ENCODE assay signal across 20 cellular contexts in the genomic region with DNA sequence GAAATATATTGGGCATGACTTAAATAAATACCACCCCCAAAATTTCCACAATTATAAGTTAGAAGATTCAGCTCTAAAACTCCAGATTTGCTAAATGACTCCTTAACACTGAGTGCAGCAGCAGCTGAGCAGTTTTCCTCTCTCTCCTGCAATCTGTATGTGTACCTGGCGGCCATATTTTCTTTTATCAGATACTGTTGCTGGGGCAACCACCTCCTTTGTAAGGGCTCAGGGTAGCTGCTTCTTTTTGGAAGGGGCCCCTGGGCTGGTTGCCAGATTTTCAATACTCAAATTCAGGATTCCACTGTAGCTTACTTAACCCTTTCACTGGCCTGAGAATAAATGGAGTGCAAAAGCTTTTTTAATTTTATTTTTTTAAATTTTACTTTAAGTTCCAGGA.
DNase-seq lines count a peak whose midpoint lies in the region; TF ChIP-seq lines count a peak whose summit lies in the region.
"Had no signal": no experiment of that assay in that cellular context is flagged by ENCODE, and none has a peak within 500 bp of the region (broad histone marks: within the 10 kb centered on the region; RNA-seq: fewer than 3 reads in every experiment).

No MANE protein-coding gene starts in this region.

- H4K20me1 ChIP-seq in neural cell (ENCODE audit: insufficient read depth), result no peaks in the 10 kb centered on the region

- no peak for TF ChIP-seq CTCF in neural cell (IDR thresholded peaks at IDR 0.05; ENCODE audit: poor library complexity, severe bottlenecking)

- DNase-seq in NCI-H1092 treated with DMSO at 0.1 percent for 48 hours (lab: John Stamatoyannopoulos, UW) (peak; percentile 91), NCI-H2081 treated with DMSO at 0.1 percent for 48 hours (lab: John Stamatoyannopoulos, UW) (peak; percentile 39), NCI-H774 (lab: John Stamatoyannopoulos, UW) (peak; percentile 53), NCI-H226 (no peak)
- DNase-seq in stimulated activated naive CD4-positive, alpha-beta T cell treated with Interleukin-2 at 50 U/mL for 16 hours (lab: John Stamatoyannopoulos, UW), result no peak
- DNase-seq in activated CD4-positive, CD25-positive, alpha-beta regulatory T cell (lab: John Stamatoyannopoulos, UW), result no peak
- DNase-seq: activated CD4-positive, alpha-beta T cell treated with anti-CD3 and anti-CD28 coated beads for 4 hours; activated CD8-positive, alpha-beta memory T cell treated with anti-CD3 and anti-CD28 coated beads, Interleukin-2, amount 10 ng/mL, durations not matched to agents 7 days and 5 days; activated naive CD8-positive, alpha-beta T cell treated with anti-CD3 and anti-CD28 coated beads for 36 hours; body of pancreas; CD4-positive, alpha-beta memory T cell; glutamatergic neuron; H9; KBM-7; left colon; naive thymus-derived CD8-positive, alpha-beta T cell; posterior cingulate gyrus; T-cell had no signal

- no peaks in the 10 kb centered on the region for H3F3A ChIP-seq in neural cell (ENCODE audit: insufficient read depth, low read length, poor library complexity, severe bottlenecking)

- peak; percentile 19 for TF ChIP-seq RAD21 in neural cell (conservative IDR thresholded peaks at IDR 0.05)

- H3K27ac ChIP-seq in neural cell (ENCODE audit: low read length), result peak overlapping the region; percentile 60
- H3K27ac ChIP-seq: body of pancreas, thoracic aorta had no signal

- H3K27me3 ChIP-seq in neural cell (ENCODE audit: insufficient read depth, low read depth, low read length), result no peaks in the 10 kb centered on the region
- H3K27me3 ChIP-seq: body of pancreas had no signal

- no peak for TF ChIP-seq EP300 in neural cell (conservative IDR thresholded peaks at IDR 0.05; ENCODE audit: poor library complexity, severe bottlenecking)

- H3K36me3 ChIP-seq in neural cell (ENCODE audit: insufficient read depth, low read length), result no peaks in the 10 kb centered on the region
- H3K36me3 ChIP-seq: thoracic aorta had no signal

- no peak overlapping the region for H3K4me3 ChIP-seq in neural cell (ENCODE audit: low read length)
- H3K4me3 ChIP-seq: body of pancreas, thoracic aorta had no signal

- H3K9me2 ChIP-seq in neural cell (ENCODE audit: insufficient read depth, low read length), result no peaks in the 10 kb centered on the region

- H2AFZ ChIP-seq in neural cell (ENCODE audit: low read depth, low read length), result peak overlapping the region; percentile 35

- H3K79me2 ChIP-seq in neural cell (replicated peaks; ENCODE audit: insufficient read depth, low read length), result no peaks in the 10 kb centered on the region

- H3K9ac ChIP-seq in neural cell (ENCODE audit: low read length), result peak overlapping the region; percentile 22

- H3K4me2 ChIP-seq in neural cell (ENCODE audit: low read length), result no peak overlapping the region

- peaks cover 4% of the 10 kb centered on the region for H3K9me3 ChIP-seq in neural cell (ENCODE audit: low read length)
- H3K9me3 ChIP-seq: body of pancreas, thoracic aorta had no signal

TF ChIP-seq in neural cell, 6 proteins besides CTCF, POLR2A, EP300 and RAD21:
- TF ChIP-seq EZH2 (IDR thresholded peaks at IDR 0.05; ENCODE audit: borderline replicate concordance, insufficient read depth, low read length, poor library complexity, severe bottlenecking) (no peak), TAF1 (IDR thresholded peaks at IDR 0.05; ENCODE audit: low read depth) (peak; percentile 41), SMC3 (conservative IDR thresholded peaks at IDR 0.05; ENCODE audit: poor library complexity) (peak; percentile 26), MXI1 (conservative IDR thresholded peaks at IDR 0.05; ENCODE audit: poor library complexity, severe bottlenecking) (no peak), POLR2AphosphoS5 (IDR thresholded peaks at IDR 0.05) (peak; percentile 22)
- TF ChIP-seq, protein P1, sequence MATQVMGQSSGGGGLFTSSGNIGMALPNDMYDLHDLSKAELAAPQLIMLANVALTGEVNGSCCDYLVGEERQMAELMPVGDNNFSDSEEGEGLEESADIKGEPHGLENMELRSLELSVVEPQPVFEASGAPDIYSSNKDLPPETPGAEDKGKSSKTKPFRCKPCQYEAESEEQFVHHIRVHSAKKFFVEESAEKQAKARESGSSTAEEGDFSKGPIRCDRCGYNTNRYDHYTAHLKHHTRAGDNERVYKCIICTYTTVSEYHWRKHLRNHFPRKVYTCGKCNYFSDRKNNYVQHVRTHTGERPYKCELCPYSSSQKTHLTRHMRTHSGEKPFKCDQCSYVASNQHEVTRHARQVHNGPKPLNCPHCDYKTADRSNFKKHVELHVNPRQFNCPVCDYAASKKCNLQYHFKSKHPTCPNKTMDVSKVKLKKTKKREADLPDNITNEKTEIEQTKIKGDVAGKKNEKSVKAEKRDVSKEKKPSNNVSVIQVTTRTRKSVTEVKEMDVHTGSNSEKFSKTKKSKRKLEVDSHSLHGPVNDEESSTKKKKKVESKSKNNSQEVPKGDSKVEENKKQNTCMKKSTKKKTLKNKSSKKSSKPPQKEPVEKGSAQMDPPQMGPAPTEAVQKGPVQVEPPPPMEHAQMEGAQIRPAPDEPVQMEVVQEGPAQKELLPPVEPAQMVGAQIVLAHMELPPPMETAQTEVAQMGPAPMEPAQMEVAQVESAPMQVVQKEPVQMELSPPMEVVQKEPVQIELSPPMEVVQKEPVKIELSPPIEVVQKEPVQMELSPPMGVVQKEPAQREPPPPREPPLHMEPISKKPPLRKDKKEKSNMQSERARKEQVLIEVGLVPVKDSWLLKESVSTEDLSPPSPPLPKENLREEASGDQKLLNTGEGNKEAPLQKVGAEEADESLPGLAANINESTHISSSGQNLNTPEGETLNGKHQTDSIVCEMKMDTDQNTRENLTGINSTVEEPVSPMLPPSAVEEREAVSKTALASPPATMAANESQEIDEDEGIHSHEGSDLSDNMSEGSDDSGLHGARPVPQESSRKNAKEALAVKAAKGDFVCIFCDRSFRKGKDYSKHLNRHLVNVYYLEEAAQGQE (IDR thresholded peaks at IDR 0.05; ENCODE audit: borderline replicate concordance), result peak; percentile 46

Comparison
In these comparisons a context has a peak if more than half of its experiments do, and no peak if none do; other contexts are left out.
1. DNase-seq: peak in NCI-H1092 treated with DMSO at 0.1 percent for 48 hours (single experiment), NCI-H2081 treated with DMSO at 0.1 percent for 48 hours (single experiment) and NCI-H774 (single experiment); none in stimulated activated naive CD4-positive, alpha-beta T cell treated with Interleukin-2 at 50 U/mL for 16 hours (single experiment), NCI-H226 (single experiment) and activated CD4-positive, CD25-positive, alpha-beta regulatory T cell (0 of 4).